ENCODE assay signal across 28 cellular contexts in the genomic region with DNA sequence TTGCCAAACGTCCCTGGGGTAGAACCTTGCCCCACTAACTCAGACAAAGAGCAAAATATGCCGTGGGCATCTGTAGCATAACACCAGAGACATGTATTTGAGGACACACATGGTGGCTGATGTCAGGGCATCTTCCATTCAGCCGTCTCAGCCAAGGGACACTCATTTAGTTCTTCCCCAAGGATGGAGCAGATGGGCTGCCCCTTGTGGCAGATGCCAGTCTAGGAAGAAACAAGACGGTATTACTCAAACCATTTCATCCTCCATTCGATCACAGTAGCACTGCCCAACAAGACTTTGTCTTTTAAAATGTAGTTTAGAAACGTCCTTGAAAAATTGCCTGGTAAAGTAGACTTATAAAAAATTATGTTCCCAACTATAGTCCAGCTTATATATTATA.
"Had no signal": no experiment of that assay in that cellular context is flagged by ENCODE, and none has a peak within 500 bp of the region (broad histone marks: within the 10 kb centered on the region; RNA-seq: fewer than 3 reads in every experiment).

No MANE protein-coding gene starts in this region.

- H3K4me1 Mint-ChIP-seq: activated CD4-positive, alpha-beta T cell treated with anti-CD3 and anti-CD28 coated beads, Interleukin-2, amount 10 ng/mL, durations not matched to agents 7 days and 5 days; activated T-helper 17 cell treated with anti-CD3 and anti-CD28 coated beads, Interleukin-2, amount 50 U/mL, for 72 hours; central memory CD8-positive, alpha-beta T cell; T-helper 17 cell had no signal

- DNase-seq: activated CD4-positive, alpha-beta memory T cell treated with anti-CD3 and anti-CD28 coated beads for 36 hours; activated CD4-positive, alpha-beta T cell treated with anti-CD3 and anti-CD28 coated beads, Interleukin-2, amount 10 ng/mL, durations not matched to agents 7 days and 5 days; activated CD4-positive, CD25-positive, alpha-beta regulatory T cell; activated CD8-positive, alpha-beta memory T cell treated with anti-CD3 and anti-CD28 coated beads for 24 hours; activated gamma-delta T cell; activated naive CD4-positive, alpha-beta T cell treated with anti-CD3 and anti-CD28 coated beads for 36 hours; activated T-cell treated with anti-CD3 and anti-CD28 coated beads, Interleukin-2, amount 50 U/mL, for 4 hours; amygdala; MM.1S; NCI-H1105 treated with DMSO at 0.1 percent for 48 hours; NCI-H1436 treated with DMSO at 0.1 percent for 48 hours; NCI-H1930; NCI-H2171; NCI-H345; NCI-H510A; NCI-H526 treated with DMSO at 0.1 percent for 48 hours; OCI-M1; SHP77; T-helper 17 cell; T-helper 9 cell had no signal

- H3K4me1 ChIP-seq: SJSA1 had no signal

- H3K9me3 Mint-ChIP-seq: activated CD4-positive, alpha-beta T cell treated with anti-CD3 and anti-CD28 coated beads, Interleukin-2, amount 10 ng/mL, durations not matched to agents 7 days and 5 days had no signal

- H3K36me3 ChIP-seq: SJSA1 had no signal

- H3K4me3 ChIP-seq: SJSA1 had no signal

- H3K9me3 ChIP-seq: SJSA1 had no signal

- H3K4me3 Mint-ChIP-seq: activated CD4-positive, alpha-beta memory T cell treated with anti-CD3 and anti-CD28 coated beads for 36 hours; activated CD4-positive, alpha-beta T cell treated with anti-CD3 and anti-CD28 coated beads, Interleukin-2, amount 10 ng/mL, durations not matched to agents 7 days and 5 days; activated naive CD4-positive, alpha-beta T cell treated with anti-CD3 and anti-CD28 coated beads for 36 hours; activated naive CD8-positive, alpha-beta T cell; activated T-cell treated with anti-CD3 and anti-CD28 coated beads, Interleukin-2, amount 50 U/mL, for 4 hours; activated T-helper 17 cell treated with anti-CD3 and anti-CD28 coated beads, Interleukin-2, amount 50 U/mL, for 72 hours; central memory CD8-positive, alpha-beta T cell; T-helper 17 cell had no signal

- H3K27me3 Mint-ChIP-seq: activated CD4-positive, alpha-beta memory T cell treated with anti-CD3 and anti-CD28 coated beads for 36 hours; activated CD4-positive, alpha-beta T cell treated with anti-CD3 and anti-CD28 coated beads, Interleukin-2, amount 10 ng/mL, durations not matched to agents 7 days and 5 days; activated naive CD8-positive, alpha-beta T cell; activated T-helper 17 cell treated with anti-CD3 and anti-CD28 coated beads, Interleukin-2, amount 50 U/mL, for 72 hours; central memory CD8-positive, alpha-beta T cell; T-helper 17 cell had no signal

- ATAC-seq: activated T-cell treated with anti-CD3 and anti-CD28 coated beads, Interleukin-2, amount 50 U/mL, for 4 hours; activated T-helper 17 cell treated with anti-CD3 and anti-CD28 coated beads, Interleukin-2, amount 50 U/mL, for 72 hours; Panc1; T-helper 17 cell had no signal

- H3K27ac ChIP-seq: RWPE1, SJSA1 had no signal

- H3K27ac Mint-ChIP-seq: activated CD4-positive, alpha-beta memory T cell treated with anti-CD3 and anti-CD28 coated beads for 36 hours; activated CD4-positive, alpha-beta T cell treated with anti-CD3 and anti-CD28 coated beads, Interleukin-2, amount 10 ng/mL, durations not matched to agents 7 days and 5 days; activated naive CD4-positive, alpha-beta T cell treated with anti-CD3 and anti-CD28 coated beads for 36 hours; activated naive CD8-positive, alpha-beta T cell; activated T-helper 17 cell treated with anti-CD3 and anti-CD28 coated beads, Interleukin-2, amount 50 U/mL, for 72 hours; T-helper 17 cell had no signal

- FAIRE-seq: astrocyte had no signal

- H3K36me3 Mint-ChIP-seq: activated CD4-positive, alpha-beta memory T cell treated with anti-CD3 and anti-CD28 coated beads for 36 hours; activated naive CD8-positive, alpha-beta T cell; brain had no signal

- H3K27me3 ChIP-seq: SJSA1 had no signal
